In the genomic region with DNA sequence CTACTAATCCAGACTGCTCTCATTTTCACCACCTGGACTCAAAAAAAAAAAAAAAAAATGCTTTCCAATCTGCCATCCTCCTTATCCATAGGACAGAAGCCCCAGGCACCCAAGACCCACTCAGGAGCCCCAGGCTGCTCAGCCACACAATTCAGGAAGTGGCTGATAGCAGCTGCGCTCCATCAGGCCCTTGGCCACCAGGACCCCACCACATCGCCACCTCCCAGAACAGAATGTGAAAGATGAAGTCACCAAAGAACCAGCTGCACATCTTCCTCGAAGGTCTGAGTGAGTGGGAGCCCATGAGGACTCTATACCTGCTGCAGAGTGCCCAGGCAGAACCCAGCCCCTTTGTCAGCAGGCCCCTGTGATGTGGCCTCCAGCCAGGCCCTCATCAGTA, we compare ENCODE assay signal across 13 cellular contexts. TPM values are rescaled to one million over a fixed set of nuclear protein-coding genes. Genes with fewer than 3 reads are reported as not detected.
"Had no signal": no experiment of that assay in that cellular context is flagged by ENCODE, and none has a peak within 500 bp of the region (broad histone marks: within the 10 kb centered on the region; RNA-seq: fewer than 3 reads in every experiment).

No MANE protein-coding gene starts in this region.

- H3K27me3 Mint-ChIP-seq: activated B cell treated with CpG ODN at 0.5 μM for 24 hours; activated CD4-positive, alpha-beta T cell treated with anti-CD3 and anti-CD28 coated beads, Interleukin-2, amount 10 ng/mL, durations not matched to agents 24 days and 14 days; T-helper 17 cell had no signal

- H3K4me1 ChIP-seq: ascending aorta, foreskin keratinocyte, transverse colon had no signal

- ATAC-seq: foreskin keratinocyte, T-helper 17 cell had no signal

- H3K27me3 ChIP-seq: ascending aorta, breast epithelium, foreskin keratinocyte, transverse colon had no signal

- H3K4me3 Mint-ChIP-seq: activated B cell treated with CpG ODN at 0.5 μM for 24 hours; activated CD4-positive, alpha-beta T cell treated with anti-CD3 and anti-CD28 coated beads, Interleukin-2, amount 10 ng/mL, durations not matched to agents 24 days and 14 days; activated T-helper 1 cell treated with anti-CD3 and anti-CD28 coated beads, Interleukin-12 subunit alpha, Interleukin-12 subunit beta, Interleukin-2, Interleukin-4 antibody, amounts not matched to agents 30 ng/mL and 10 ng/mL and 1 ng/mL, durations not matched to agents 14 hours and 24 hours and 36 hours; T-helper 17 cell had no signal

- H3K9me3 Mint-ChIP-seq: activated B cell treated with CpG ODN at 0.5 μM for 24 hours; activated CD4-positive, alpha-beta T cell treated with anti-CD3 and anti-CD28 coated beads, Interleukin-2, amount 10 ng/mL, durations not matched to agents 24 days and 14 days; activated T-helper 1 cell treated with anti-CD3 and anti-CD28 coated beads, Interleukin-12 subunit alpha, Interleukin-12 subunit beta, Interleukin-2, Interleukin-4 antibody, amounts not matched to agents 30 ng/mL and 10 ng/mL and 1 ng/mL, durations not matched to agents 14 hours and 24 hours and 36 hours had no signal

- H3K27ac Mint-ChIP-seq: activated B cell treated with CpG ODN at 0.5 μM for 24 hours; activated CD4-positive, alpha-beta T cell treated with anti-CD3 and anti-CD28 coated beads, Interleukin-2, amount 10 ng/mL, durations not matched to agents 24 days and 14 days; activated T-helper 1 cell treated with anti-CD3 and anti-CD28 coated beads, Interleukin-12 subunit alpha, Interleukin-12 subunit beta, Interleukin-2, Interleukin-4 antibody, amounts not matched to agents 30 ng/mL and 10 ng/mL and 1 ng/mL, durations not matched to agents 14 hours and 24 hours and 36 hours; T-helper 17 cell had no signal

- H3K4me3 ChIP-seq: ascending aorta, breast epithelium, transverse colon had no signal

- DNase-seq: activated B cell treated with CpG ODN at 0.5 μM for 24 hours; activated CD4-positive, alpha-beta T cell treated with anti-CD3 and anti-CD28 coated beads, Interleukin-2, amount 10 ng/mL, durations not matched to agents 24 days and 14 days; activated CD8-positive, alpha-beta memory T cell treated with anti-CD3 and anti-CD28 coated beads for 24 hours; cerebellar nuclear complex; effector memory CD4-positive, alpha-beta T cell; foreskin keratinocyte; retina; stimulated activated naive CD4-positive, alpha-beta T cell; T-helper 17 cell; transverse colon had no signal

- H3K9me3 ChIP-seq: ascending aorta, breast epithelium, transverse colon had no signal

- H3K36me3 ChIP-seq: ascending aorta, breast epithelium, transverse colon had no signal

- H3K27ac ChIP-seq: ascending aorta, breast epithelium, foreskin keratinocyte, transverse colon had no signal

RNA-seq across cellular contexts. Expression of a gene that starts 19.5 kb away (rescaled TPM):
- total RNA-seq: ascending aorta had no signal
